28 cellular contexts compared by ENCODE assay signal in the genomic region with DNA sequence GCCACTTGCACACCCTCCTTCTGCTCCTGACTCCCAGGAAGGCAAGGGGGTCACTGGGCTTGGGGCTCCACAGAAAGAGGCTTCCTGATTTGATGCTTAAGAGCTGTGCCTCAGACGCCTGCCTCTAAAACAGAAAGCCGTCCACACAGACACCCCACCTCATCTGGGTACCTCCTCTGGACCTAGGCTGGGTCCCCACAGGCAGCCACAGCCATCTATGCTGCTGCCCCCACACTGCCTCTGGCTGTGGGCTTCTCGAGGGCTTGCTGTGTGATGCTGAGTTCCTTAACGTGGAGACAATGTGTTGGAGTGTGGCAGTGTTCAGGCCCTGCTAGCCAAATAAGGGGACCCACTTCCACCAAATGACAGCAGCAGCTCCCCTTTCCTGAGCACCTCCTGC.
"Had no signal": no experiment of that assay in that cellular context is flagged by ENCODE, and none has a peak within 500 bp of the region (broad histone marks: within the 10 kb centered on the region; RNA-seq: fewer than 3 reads in every experiment).

No MANE protein-coding gene starts in this region.

- H3K27me3 Mint-ChIP-seq: progenitor cell of endocrine pancreas; stimulated activated naive B cell treated with anti-CD40 and anti-IgM and Interleukin-4, amounts not matched to agents 10 μg/mL and 1 μg/mL and 100 μg/mL, for 72 hours; stimulated activated naive CD8-positive, alpha-beta T cell treated with anti-CD3 and anti-CD28 coated beads, Interleukin-15, Interleukin-2, amounts not matched to agents 100 ng/mL and 50 ng/mL, for 24 hours had no signal

- DNase-seq: natural killer cell; occipital lobe; ovary; posterior cingulate gyrus; psoas muscle; right cardiac atrium; right lobe of liver; sigmoid colon; small intestine; stimulated activated CD4-positive, alpha-beta T cell treated with anti-CD3 and anti-CD28 coated beads, Interleukin-15, amount 100 ng/mL, for 24 hours; stimulated activated CD4-positive, alpha-beta T cell treated with anti-CD3 and anti-CD28 coated beads, Interleukin-2, amount 100 ng/mL, for 24 hours; stimulated activated CD4-positive, alpha-beta T cell treated with anti-CD3 and anti-CD28 coated beads, Interleukin-2, amount 100 ng/mL, for 48 hours; stimulated activated CD4-positive, alpha-beta T cell treated with anti-CD3 and anti-CD28 coated beads, Interleukin-4, amount 100 ng/mL, for 24 hours; stimulated activated naive B cell treated with anti-CD40 and anti-IgM and Interleukin-4, amounts not matched to agents 10 μg/mL and 1 μg/mL and 100 μg/mL, for 72 hours; stimulated activated naive CD4-positive, alpha-beta T cell treated with Interleukin-2 at 50 U/mL for 16 hours; stomach; thyroid gland; trophoblast cell; upper lobe of left lung had no signal

- H3K9me3 ChIP-seq: ovary, psoas muscle, right lobe of liver, sigmoid colon, stomach, thoracic aorta, thyroid gland, upper lobe of left lung, vagina had no signal

- H3K36me3 ChIP-seq: ovary had no signal

- H3K27ac Mint-ChIP-seq: natural killer cell; nephron; neural progenitor cell; progenitor cell of endocrine pancreas; stimulated activated effector memory CD8-positive, alpha-beta T cell treated with anti-CD3 and anti-CD28 coated beads, Interleukin-12 subunit alpha, Interleukin-12 subunit beta, amount 100 ng/mL, for 72 hours; stimulated activated naive B cell treated with anti-CD40 and anti-IgM and Interleukin-4, amounts not matched to agents 10 μg/mL and 1 μg/mL and 100 μg/mL, for 72 hours; stimulated activated naive CD8-positive, alpha-beta T cell treated with anti-CD3 and anti-CD28 coated beads, Interleukin-15, Interleukin-2, amounts not matched to agents 100 ng/mL and 50 ng/mL, for 24 hours had no signal

- H3K9me3 Mint-ChIP-seq: natural killer cell; stimulated activated effector memory CD8-positive, alpha-beta T cell treated with anti-CD3 and anti-CD28 coated beads, Interleukin-12 subunit alpha, Interleukin-12 subunit beta, amount 100 ng/mL, for 72 hours; stimulated activated naive B cell treated with anti-CD40 and anti-IgM and Interleukin-4, amounts not matched to agents 10 μg/mL and 1 μg/mL and 100 μg/mL, for 72 hours; stimulated activated naive CD8-positive, alpha-beta T cell treated with anti-CD3 and anti-CD28 coated beads, Interleukin-15, Interleukin-2, amounts not matched to agents 100 ng/mL and 50 ng/mL, for 24 hours had no signal

- H3K27ac ChIP-seq: neural progenitor cell, ovary, parathyroid adenoma, psoas muscle, right lobe of liver, sigmoid colon, stomach, thoracic aorta, thyroid gland, tibial nerve, upper lobe of left lung, vagina had no signal

- ATAC-seq: psoas muscle; right cardiac atrium; stimulated activated effector memory CD8-positive, alpha-beta T cell treated with anti-CD3 and anti-CD28 coated beads, Interleukin-12 subunit alpha, Interleukin-12 subunit beta, amount 100 ng/mL, for 72 hours; stimulated activated naive B cell treated with anti-CD40 and anti-IgM and Interleukin-4, amounts not matched to agents 10 μg/mL and 1 μg/mL and 100 μg/mL, for 72 hours had no signal

- H3K4me3 Mint-ChIP-seq: natural killer cell; nephron; neural progenitor cell; stimulated activated effector memory CD8-positive, alpha-beta T cell treated with anti-CD3 and anti-CD28 coated beads, Interleukin-12 subunit alpha, Interleukin-12 subunit beta, amount 100 ng/mL, for 72 hours; stimulated activated naive B cell treated with anti-CD40 and anti-IgM and Interleukin-4, amounts not matched to agents 10 μg/mL and 1 μg/mL and 100 μg/mL, for 72 hours; stimulated activated naive CD8-positive, alpha-beta T cell treated with anti-CD3 and anti-CD28 coated beads, Interleukin-15, Interleukin-2, amounts not matched to agents 100 ng/mL and 50 ng/mL, for 24 hours had no signal

- H3K4me3 ChIP-seq: neural progenitor cell, ovary, psoas muscle, right lobe of liver, sigmoid colon, stomach, thoracic aorta, thyroid gland, tibial nerve, upper lobe of left lung, vagina had no signal

- H3K4me1 Mint-ChIP-seq: natural killer cell; nephron; neural progenitor cell; stimulated activated effector memory CD8-positive, alpha-beta T cell treated with anti-CD3 and anti-CD28 coated beads, Interleukin-12 subunit alpha, Interleukin-12 subunit beta, amount 100 ng/mL, for 72 hours; stimulated activated naive B cell treated with anti-CD40 and anti-IgM and Interleukin-4, amounts not matched to agents 10 μg/mL and 1 μg/mL and 100 μg/mL, for 72 hours had no signal

- H3K4me1 ChIP-seq: neural progenitor cell, parathyroid adenoma, psoas muscle, right lobe of liver, sigmoid colon, stomach, thyroid gland, tibial nerve, upper lobe of left lung, vagina had no signal
